Comparison of ENCODE assay signal across 19 cellular contexts in the genomic region with DNA sequence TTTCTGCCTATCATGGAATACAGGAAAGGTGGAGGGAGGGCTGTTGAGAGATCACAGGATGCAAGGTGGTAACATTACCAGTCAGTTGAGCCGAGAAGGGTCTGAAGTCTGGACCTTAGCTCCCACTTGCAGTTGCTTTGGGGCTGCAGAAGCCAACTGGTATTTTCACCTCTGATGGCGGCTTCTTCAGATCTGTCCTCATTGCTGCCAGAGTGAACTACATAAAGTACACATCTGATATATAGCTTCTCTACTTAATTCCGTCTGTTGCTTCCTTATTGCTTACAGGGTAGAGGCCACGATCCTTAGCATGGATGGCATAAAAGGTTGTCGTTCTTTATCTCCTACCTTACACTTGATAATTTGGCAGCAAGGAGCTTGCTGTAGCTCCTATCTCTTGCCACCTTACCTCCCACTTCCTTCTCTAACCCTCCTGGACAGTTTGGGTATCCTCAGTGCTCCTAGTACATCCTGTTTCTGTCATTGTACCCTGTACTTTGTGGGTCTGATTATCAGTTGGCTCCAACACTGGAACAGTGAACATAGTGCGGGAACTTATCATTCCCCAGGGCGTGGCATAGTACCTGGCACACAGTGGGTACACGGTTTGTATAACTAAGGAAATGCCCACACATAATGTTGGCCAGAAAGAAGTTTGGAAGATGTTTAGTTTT. TPM values are rescaled to one million over a fixed set of nuclear protein-coding genes. Genes with fewer than 3 reads are reported as not detected.
DNase-seq lines count a peak whose midpoint lies in the region; ATAC-seq, FAIRE-seq and TF ChIP-seq lines count a peak whose summit lies in the region.
"Had no signal": no experiment of that assay in that cellular context is flagged by ENCODE, and none has a peak within 500 bp of the region (broad histone marks: within the 10 kb centered on the region; RNA-seq: fewer than 3 reads in every experiment).

No MANE protein-coding gene starts in this region.

- no peak for DNase-seq in CD4-positive, CD25-positive, alpha-beta regulatory T cell
- DNase-seq in HUDEP-2 (lab: John Stamatoyannopoulos, UW; ENCODE audit: unreplicated experiment in 76 of 76): peak in 60 of 76 experiments; percentile 11 to 88 (median 51)
- DNase-seq in K562 (ENCODE audit: extremely low read depth in 1 of 4, low spot score in 3 of 4): peak in 1 of 4 experiments; percentile 19
- DNase-seq in left colon: peak; percentile 31 to 69
- no peak for DNase-seq in NCI-H446 treated with DMSO at 0.1 percent for 48 hours (lab: John Stamatoyannopoulos, UW)
- no peak for DNase-seq in NCI-H146 treated with DMSO at 0.1 percent for 48 hours (lab: John Stamatoyannopoulos, UW; ENCODE audit: unreplicated experiment)
- no peak for DNase-seq in ovary
- DNase-seq: activated CD4-positive, alpha-beta T cell treated with anti-CD3 and anti-CD28 coated beads, Interleukin-2, amount 50 U/mL, for 1 hour; activated T-cell treated with anti-CD3 and anti-CD28 coated beads for 4 hours; brain microvascular endothelial cell; CD8-positive, alpha-beta T cell; cortex of kidney; DND-41; NCI-H510A treated with DMSO at 0.1 percent for 48 hours had no signal

- TF ChIP-seq CTCF in K562 (IDR thresholded peaks at IDR 0.05 in 2 of 3, conservative IDR thresholded peaks at IDR 0.05 in 1 of 3; ENCODE audit: insufficient read depth in 2 of 3, low read depth in 1 of 3, low read length in 3 of 3) (no peak), ovary (IDR thresholded peaks at IDR 0.05) (no peak)

- peak overlapping the region in 1 of 4 donors; percentile 16 for H3K4me3 Mint-ChIP-seq in CD4-positive, CD25-positive, alpha-beta regulatory T cell
- H3K4me3 Mint-ChIP-seq: CD8-positive, alpha-beta T cell; mesothelial cell of epicardium had no signal

- H3K4me3 ChIP-seq in CD4-positive, CD25-positive, alpha-beta regulatory T cell (ENCODE audit: low read depth, low read length): no peak overlapping the region
- H3K4me3 ChIP-seq in K562 (no peak overlapping the region), ovary (no peak overlapping the region)

- H4K20me1 ChIP-seq in K562 (replicated peaks; ENCODE audit: control insufficient read depth, insufficient read depth, low read length): peaks cover 16% of the 10 kb centered on the region

- no peaks in the 10 kb centered on the region for H3K4me1 ChIP-seq in CD4-positive, CD25-positive, alpha-beta regulatory T cell (ENCODE audit: control insufficient read depth, insufficient read depth, low read length, poor library complexity, severe bottlenecking)
- peaks cover 3 to 5% of the 10 kb centered on the region in 2 experiments; a peak in 2 of 5 replicates for H3K4me1 ChIP-seq in K562 (replicated peaks in 1 of 2; ENCODE audit: control insufficient read depth in 2 of 2, insufficient read depth in 2 of 2, low read length in 2 of 2)
- peaks cover 6% of the 10 kb centered on the region for H3K4me1 ChIP-seq in ovary (ENCODE audit: insufficient read depth)

- H3K27me3 ChIP-seq in CD4-positive, CD25-positive, alpha-beta regulatory T cell (ENCODE audit: control insufficient read depth, insufficient read depth, low read length): no peaks in the 10 kb centered on the region
- H3K27me3 ChIP-seq in K562 (ENCODE audit: control insufficient read depth in 2 of 2, insufficient read depth in 2 of 2, low read length in 2 of 2): no peaks in the 10 kb centered on the region
- H3K27me3 ChIP-seq in ovary: no peaks in the 10 kb centered on the region
- H3K27me3 ChIP-seq: brain microvascular endothelial cell had no signal

- FAIRE-seq in K562 (lab: Jason Lieb, UNC): no peak
- FAIRE-seq: frontal cortex had no signal

- ATAC-seq in CD4-positive, CD25-positive, alpha-beta regulatory T cell (ENCODE audit: low read depth in 2 of 2): no peak
- ATAC-seq in K562: peak; percentile 52
- ATAC-seq in left colon: peak; percentile 83
- no peak for ATAC-seq in GM21423 (IDR thresholded peaks at IDR 0.05; ENCODE audit: unreplicated experiment)
- ATAC-seq: CD8-positive, alpha-beta T cell had no signal

- no peak for TF ChIP-seq RAD21 in K562 (CRISPR knock-in tag; conservative IDR thresholded peaks at IDR 0.05 in 1 of 2, IDR thresholded peaks at IDR 0.05 in 1 of 2)

- H3K79me2 ChIP-seq in K562 (ENCODE audit: control insufficient read depth, insufficient read depth, low read length): peaks cover 78% of the 10 kb centered on the region

- CTCF ChIA-PET in K562 (lab: Yijun Ruan, JAX; ENCODE audit: low intra/inter-chr PET ratio): no interaction called here

- peak overlapping the region; percentile 16 to 74 (median 20) for H3K27ac Mint-ChIP-seq in CD4-positive, CD25-positive, alpha-beta regulatory T cell
- H3K27ac Mint-ChIP-seq: mesothelial cell of epicardium had no signal

- H3K36me3 Mint-ChIP-seq in CD4-positive, CD25-positive, alpha-beta regulatory T cell: peaks cover 20% of the 10 kb centered on the region
- H3K36me3 Mint-ChIP-seq: mesothelial cell of epicardium had no signal

- H3K36me3 ChIP-seq in CD4-positive, CD25-positive, alpha-beta regulatory T cell (ENCODE audit: control insufficient read depth, insufficient read depth, low read length): peaks cover 9% of the 10 kb centered on the region
- peaks cover 50% of the 10 kb centered on the region for H3K36me3 ChIP-seq in K562 (ENCODE audit: control insufficient read depth, insufficient read depth, low read length)
- H3K36me3 ChIP-seq in ovary: no peaks in the 10 kb centered on the region

- H3K4me2 ChIP-seq in K562 (ENCODE audit: insufficient read depth, low read length): no peak overlapping the region; the same call in 1 of the 2 replicates

- H2AFZ ChIP-seq in K562 (ENCODE audit: low read depth, low read length): no peak overlapping the region

- H3K9ac ChIP-seq in K562 (ENCODE audit: insufficient read depth in 1 of 2, low read depth in 2 of 2, low read length in 2 of 2): no peak overlapping the region

- no peak; the same call in 1 of the 2 replicates for TF ChIP-seq POLR2A in K562 (conservative IDR thresholded peaks at IDR 0.05)
- TF ChIP-seq POLR2A in ovary (IDR thresholded peaks at IDR 0.05): no peak

- H3K9me3 Mint-ChIP-seq in CD4-positive, CD25-positive, alpha-beta regulatory T cell: no peaks in the 10 kb centered on the region
- H3K9me3 Mint-ChIP-seq: CD8-positive, alpha-beta T cell; mesothelial cell of epicardium had no signal

- intact Hi-C loops in K562 (cut with micrococcal nuclease): no loop called here
- intact Hi-C loops in left colon (cut with DNase I, micrococcal nuclease): no loop called here
- intact Hi-C loops in ovary (cut with DNase I): no loop called here

- H3K27me3 Mint-ChIP-seq in CD4-positive, CD25-positive, alpha-beta regulatory T cell: no peaks in the 10 kb centered on the region

- no peaks in the 10 kb centered on the region for H3K9me1 ChIP-seq in K562 (ENCODE audit: control insufficient read depth, insufficient read depth, low read length)

- peaks cover 15 to 38% (median 33%) of the 10 kb centered on the region in 4 donors for H3K4me1 Mint-ChIP-seq in CD4-positive, CD25-positive, alpha-beta regulatory T cell

- POLR2A ChIA-PET in K562 (lab: Yijun Ruan, JAX): interaction anchor here (0.6 to 2.0 kb wide), 3 partner anchors 8 to 23 kb away, joined by 4 to 9 read pairs (median 4); no protein-coding TSS in a partner anchor

- TF ChIP-seq EP300 in K562 (IDR thresholded peaks at IDR 0.05; ENCODE audit: low read length) (peak; percentile 16; the same call in 1 of the 2 replicates), ovary (IDR thresholded peaks at IDR 0.05) (no peak)

- no peaks in the 10 kb centered on the region for H3K9me3 ChIP-seq in CD4-positive, CD25-positive, alpha-beta regulatory T cell (ENCODE audit: control insufficient read depth in 2 of 2, low read length in 2 of 2)
- H3K9me3 ChIP-seq in K562 (replicated peaks; ENCODE audit: control insufficient read depth, insufficient read depth, low read depth, low read length) (no peaks in the 10 kb centered on the region), ovary (no peaks in the 10 kb centered on the region)

- no peak overlapping the region for H3K27ac ChIP-seq in CD4-positive, CD25-positive, alpha-beta regulatory T cell (ENCODE audit: insufficient read depth, low read length, poor library complexity, severe bottlenecking)
- H3K27ac ChIP-seq in K562 (ENCODE audit: extremely low read depth, low read depth, low read length): peak overlapping the region; percentile 28; the same call in 2 of the 3 replicates
- no peak overlapping the region for H3K27ac ChIP-seq in ovary
- H3K27ac ChIP-seq: brain microvascular endothelial cell had no signal

- no TSS peak for BruUV-seq in K562 (replicated peaks; lab: Mats Ljungman, UMichigan)

- in situ Hi-C loops in K562 (cut with MboI): no loop called here

- 46% methylated on average over 8 of the region's 8 CpGs for WGBS in K562 (ENCODE audit: insufficient coverage, low coverage, missing lambda C conversion rate)
- WGBS in ovary, 3 donors: 82 to 89% (median 86%) methylated on average over 8 of the region's 8 CpGs

RNA-seq across cellular contexts. Expression of a gene that starts 30.9 kb away (rescaled TPM):
- total RNA-seq in CD4-positive, CD25-positive, alpha-beta regulatory T cell: 3.3 TPM
- polyA plus RNA-seq in CD4-positive, CD25-positive, alpha-beta regulatory T cell: 1 to 10 TPM in 3 of 4 donors, under 1 TPM in 1; 0.39 to 1.4 (median 1.2) TPM
- total RNA-seq in K562 (2011; cell fraction: chromatin; rRNA removed; ENCODE audit: low replicate concordance): 1.2 and 4.9 TPM in 2 replicates
- 2.9 and 5.3 TPM in 2 replicates for total RNA-seq in K562 (2011; cell fraction: nucleolus; rRNA removed)
- 2.1 and 4.1 TPM in 2 replicates for total RNA-seq in K562 (2011; cell fraction: nucleoplasm; rRNA removed)
- total RNA-seq in K562 (2014; rRNA removed) (2.4 and 4.9 TPM in 2 replicates), K562 (2014; rRNA removed; fragmentation: Illumina TruSeq; extraction: Trizol) (0.80 and 0.91 TPM in 2 replicates), K562 (2015; rRNA removed; fragmentation: Illumina TruSeq; extraction: Trizol) (1.0 and 1.4 TPM in 2 replicates), K562 (2021) (3.4 and 3.7 TPM in 2 replicates), left colon (100 to 1,000 TPM; 373 to 391 TPM), ovary (100 to 1,000 TPM; 217 to 852 (median 530) TPM)
- polyA plus RNA-seq in K562 (2011; rRNA removed) (3.2 and 4.1 TPM in 2 replicates), K562 (2014; fragmentation: Illumina TruSeq; extraction: Trizol) (1.3 and 2.1 TPM in 2 replicates), K562 (2014; fragmentation: Nextera tagmentation; extraction: Ambion mirVana) (under 1 TPM in 1 of 2 experiments, not detected in 1; 0.10 TPM), K562 (2014; rRNA removed) (2.2 and 2.8 TPM in 2 replicates), ovary (100 to 1,000 TPM; 127 to 525 TPM)
- 2.8 and 8.3 TPM in 2 replicates for polyA plus RNA-seq in K562 (2011; cell fraction: cytosol; rRNA removed)
- 1.8 and 3.1 TPM in 2 replicates for polyA plus RNA-seq in K562 (2011; cell fraction: nucleus; rRNA removed)
- polyA plus RNA-seq in K562 (2012): 1.6 and 1.8 TPM in 2 replicates
- 2.0 and 2.8 TPM in 2 replicates for polyA minus RNA-seq in K562 (2011; rRNA and poly(A)+ RNA removed)
- polyA minus RNA-seq in K562 (2011; cell fraction: cytosol; rRNA and poly(A)+ RNA removed): 5.2 and 5.6 TPM in 2 replicates
- 0.81 and 2.0 TPM in 2 replicates for polyA minus RNA-seq in K562 (2011; cell fraction: nucleus; rRNA and poly(A)+ RNA removed)

RNA-seq across cellular contexts. Expression of a gene that starts 51.5 kb away (rescaled TPM):
- total RNA-seq in CD4-positive, CD25-positive, alpha-beta regulatory T cell: not detected
- polyA plus RNA-seq in CD4-positive, CD25-positive, alpha-beta regulatory T cell: under 1 TPM in 3 of 4 donors, not detected in 1; 0.15 to 0.31 (median 0.19) TPM
- total RNA-seq in K562 (2011; cell fraction: chromatin; rRNA removed; ENCODE audit: low replicate concordance): not detected in 2 replicates
- total RNA-seq in K562 (2011; cell fraction: nucleolus; rRNA removed): not detected in 2 replicates
- total RNA-seq in K562 (2011; cell fraction: nucleoplasm; rRNA removed): not detected in 2 replicates
- total RNA-seq in K562 (2014; rRNA removed): not detected in 2 replicates
- not detected in 2 replicates for total RNA-seq in K562 (2014; rRNA removed; fragmentation: Illumina TruSeq; extraction: Trizol)
- not detected in 2 replicates for total RNA-seq in K562 (2015; rRNA removed; fragmentation: Illumina TruSeq; extraction: Trizol)
- not detected in 2 replicates for total RNA-seq in K562 (2021)
- polyA plus RNA-seq in K562 (2011; rRNA removed): not detected in 2 replicates
- polyA plus RNA-seq in K562 (2011; cell fraction: cytosol; rRNA removed): not detected in 2 replicates
- polyA plus RNA-seq in K562 (2011; cell fraction: nucleus; rRNA removed): not detected in 2 replicates
- polyA plus RNA-seq in K562 (2012): not detected in 2 replicates
- polyA plus RNA-seq in K562 (2014; fragmentation: Illumina TruSeq; extraction: Trizol): not detected in 2 replicates
- polyA plus RNA-seq in K562 (2014; fragmentation: Nextera tagmentation; extraction: Ambion mirVana): not detected
- polyA plus RNA-seq in K562 (2014; rRNA removed): not detected in 2 replicates
- not detected in 2 replicates for polyA minus RNA-seq in K562 (2011; rRNA and poly(A)+ RNA removed)
- not detected in 2 replicates for polyA minus RNA-seq in K562 (2011; cell fraction: cytosol; rRNA and poly(A)+ RNA removed)
- polyA minus RNA-seq in K562 (2011; cell fraction: nucleus; rRNA and poly(A)+ RNA removed): not detected in 2 replicates
- not detected for total RNA-seq in left colon
- not detected for total RNA-seq in ovary
- polyA plus RNA-seq in ovary: not detected
- total RNA-seq: renal cortical epithelial cell had no signal
- polyA plus RNA-seq: AG04450 had no signal

Comparison
In these comparisons a context has a peak if more than half of its experiments do, and no peak if none do; other contexts are left out.
1. ATAC-seq: peak in K562 (single experiment) and left colon (single experiment); none in CD4-positive, CD25-positive, alpha-beta regulatory T cell (0 of 2) and GM21423 (single experiment).
2. DNase-seq: peak in HUDEP-2 (60 of 76) and left colon (2 of 2); none in CD4-positive, CD25-positive, alpha-beta regulatory T cell (0 of 3), NCI-H446 treated with DMSO at 0.1 percent for 48 hours (single experiment), NCI-H146 treated with DMSO at 0.1 percent for 48 hours (single experiment) and ovary (0 of 5).
3. RNA of a gene that starts 30.9 kb away (total RNA-seq): 217 to 852 TPM in ovary and 373 to 391 TPM in left colon; 3.3 TPM in CD4-positive, CD25-positive, alpha-beta regulatory T cell (single experiment) and 0.80 to 5.3 TPM in K562; every median in the first group is over 10 times any median in the second.